Comparison of ENCODE assay signal across 1 cellular context in the genomic region with DNA sequence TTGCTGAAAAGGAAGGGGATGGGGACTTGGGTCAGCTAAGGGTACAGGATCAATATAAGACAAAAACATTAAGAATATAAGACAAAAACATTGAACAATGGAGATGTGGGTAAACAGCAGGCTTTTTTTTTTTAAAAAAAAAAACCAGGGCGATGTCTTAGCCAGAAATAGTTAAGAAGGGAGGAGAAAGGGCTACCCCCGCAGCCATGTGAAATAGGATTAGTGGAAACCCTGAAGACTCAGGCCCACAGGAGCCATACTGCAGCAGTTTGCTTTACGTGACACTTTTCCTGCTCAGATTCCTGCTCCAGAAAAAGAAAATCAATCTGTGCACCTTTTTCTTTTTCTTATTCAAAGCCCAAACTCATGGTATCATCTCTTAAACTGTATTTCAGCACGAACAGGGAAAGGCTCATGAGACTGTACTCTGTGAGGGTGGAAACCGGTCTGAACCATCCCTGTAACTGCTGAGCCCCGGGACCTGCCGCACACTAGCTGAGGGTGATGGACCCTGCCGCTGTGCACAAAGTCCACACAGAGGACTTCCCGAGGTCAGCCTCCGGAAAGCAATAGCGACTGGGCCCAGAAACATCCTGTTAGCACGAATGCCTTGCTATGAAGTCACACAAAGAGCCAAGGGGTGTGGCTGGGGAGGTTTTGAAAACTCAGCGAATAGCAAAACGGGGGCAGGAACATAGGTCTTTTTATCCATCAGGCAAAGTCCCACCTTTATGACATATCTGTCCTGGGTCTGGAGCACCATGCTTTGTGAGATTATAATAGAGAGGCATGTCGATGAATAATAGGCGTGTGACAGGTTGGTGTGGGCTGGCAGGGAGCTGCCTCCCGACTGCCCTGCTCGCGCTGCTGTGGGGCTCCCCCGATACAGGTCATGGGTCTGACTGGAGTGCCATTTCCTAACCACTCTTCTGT.
TF ChIP-seq lines count a peak whose summit lies in the region.

No MANE protein-coding gene starts in this region.

TF ChIP-seq in GM12878, 131 proteins besides CTCF, POLR2A, EP300 and RAD21 (continues in another document):
- TF ChIP-seq SUZ12 (IDR thresholded peaks at IDR 0.05; ENCODE audit: unreplicated experiment) (no peak), SUPT20H (IDR thresholded peaks at IDR 0.05; ENCODE audit: borderline replicate concordance, control insufficient read depth, low read depth, low read length) (no peak), KLF5 (IDR thresholded peaks at IDR 0.05; ENCODE audit: partially characterized antibody) (no peak), EED (IDR thresholded peaks at IDR 0.05; ENCODE audit: low read depth) (peak; percentile 72), RB1 (IDR thresholded peaks at IDR 0.05; ENCODE audit: borderline replicate concordance) (no peak), JUND (IDR thresholded peaks at IDR 0.05; ENCODE audit: low read depth, low read length) (no peak), ZNF217 (IDR thresholded peaks at IDR 0.05) (no peak), IKZF2 (IDR thresholded peaks at IDR 0.05) (peak in 1 of 2 experiments; percentile 61; a peak in 1 of 4 replicates), BRCA1 (IDR thresholded peaks at IDR 0.05; ENCODE audit: low read depth, low read length) (no peak), PML (IDR thresholded peaks at IDR 0.05; ENCODE audit: low read length) (peak; percentile 77), ZNF24 (IDR thresholded peaks at IDR 0.05) (no peak), CHD1 (IDR thresholded peaks at IDR 0.05; ENCODE audit: low read depth, low read length) (no peak), SMAD5 (IDR thresholded peaks at IDR 0.05; ENCODE audit: low read depth) (peak; percentile 75), ZBED1 (IDR thresholded peaks at IDR 0.05; ENCODE audit: borderline replicate concordance) (peak; percentile 63; the same call in 1 of the 2 replicates), CREB1 (IDR thresholded peaks at IDR 0.05; ENCODE audit: low read depth) (peak; percentile 65; the same call in 1 of the 2 replicates), RELA (IDR thresholded peaks at IDR 0.05; ENCODE audit: borderline replicate concordance, partially characterized antibody) (peak; percentile 54), SREBF2 (IDR thresholded peaks at IDR 0.05; ENCODE audit: low read length) (no peak), BHLHE40 (IDR thresholded peaks at IDR 0.05; ENCODE audit: borderline replicate concordance in 1 of 2, low read depth in 2 of 2, low read length in 1 of 2) (peak in 1 of 2 experiments; percentile 42; a peak in 1 of 4 replicates), GATAD2B (conservative IDR thresholded peaks at IDR 0.05; ENCODE audit: low read depth) (no peak), POU2F2 (IDR thresholded peaks at IDR 0.05; ENCODE audit: borderline replicate concordance, low read depth, low read length) (peak; percentile 86; the same call in 1 of the 3 replicates), PAX5 (IDR thresholded peaks at IDR 0.05; ENCODE audit: borderline replicate concordance, low read depth, low read length) (peak; percentile 88), NFIC (IDR thresholded peaks at IDR 0.05; ENCODE audit: low read depth, low read length) (peak; percentile 59; the same call in 1 of the 2 replicates), MTA3 (IDR thresholded peaks at IDR 0.05; ENCODE audit: borderline replicate concordance, low read length) (peak; percentile 68; the same call in 1 of the 2 replicates), ESRRA (IDR thresholded peaks at IDR 0.05; ENCODE audit: low read length) (peak; percentile 89), POLR2AphosphoS5 (IDR thresholded peaks at IDR 0.05; ENCODE audit: low read length) (peak; percentile 92), NBN (IDR thresholded peaks at IDR 0.05) (peak; percentile 77), CREM (IDR thresholded peaks at IDR 0.05; ENCODE audit: low read depth) (no peak; the same call in none of the 2 replicates), HDGF (IDR thresholded peaks at IDR 0.05) (peak; percentile 65; the same call in 1 of the 2 replicates), HDAC6 (IDR thresholded peaks at IDR 0.05; ENCODE audit: unreplicated experiment) (no peak), MTA2 (IDR thresholded peaks at IDR 0.05; ENCODE audit: low read depth) (peak; percentile 46; the same call in 1 of the 2 replicates), ETV6 (conservative IDR thresholded peaks at IDR 0.05 in 1 of 2, IDR thresholded peaks at IDR 0.05 in 1 of 2; ENCODE audit: borderline replicate concordance in 1 of 2, low read depth in 1 of 2) (peak in 1 of 2 experiments; percentile 63; a peak in 1 of 4 replicates), WRNIP1 (IDR thresholded peaks at IDR 0.05; ENCODE audit: borderline replicate concordance, low read depth, low read length) (no peak), ATF7 (IDR thresholded peaks at IDR 0.05; ENCODE audit: low read depth) (peak; percentile 92), CHD2 (IDR thresholded peaks at IDR 0.05; ENCODE audit: borderline replicate concordance, low read depth, low read length) (peak; percentile 41; the same call in 1 of the 2 replicates), FOS (IDR thresholded peaks at IDR 0.05; ENCODE audit: borderline replicate concordance, extremely low read depth, insufficient read length) (no peak), LARP7 (IDR thresholded peaks at IDR 0.05) (0 out of 2 replicates have a peak, but pooled peaks have one; percentile 15), RUNX3 (IDR thresholded peaks at IDR 0.05; ENCODE audit: low read length) (peak; percentile 34; the same call in 1 of the 2 replicates), BCL11A (IDR thresholded peaks at IDR 0.05; ENCODE audit: low read depth, low read length) (peak; percentile 30; the same call in 1 of the 2 replicates)
- TF ChIP-seq, protein P1, sequence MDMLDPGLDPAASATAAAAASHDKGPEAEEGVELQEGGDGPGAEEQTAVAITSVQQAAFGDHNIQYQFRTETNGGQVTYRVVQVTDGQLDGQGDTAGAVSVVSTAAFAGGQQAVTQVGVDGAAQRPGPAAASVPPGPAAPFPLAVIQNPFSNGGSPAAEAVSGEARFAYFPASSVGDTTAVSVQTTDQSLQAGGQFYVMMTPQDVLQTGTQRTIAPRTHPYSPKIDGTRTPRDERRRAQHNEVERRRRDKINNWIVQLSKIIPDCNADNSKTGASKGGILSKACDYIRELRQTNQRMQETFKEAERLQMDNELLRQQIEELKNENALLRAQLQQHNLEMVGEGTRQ (IDR thresholded peaks at IDR 0.05; ENCODE audit: borderline replicate concordance, low read depth, low read length) = no peak
- TF ChIP-seq, protein P2, sequence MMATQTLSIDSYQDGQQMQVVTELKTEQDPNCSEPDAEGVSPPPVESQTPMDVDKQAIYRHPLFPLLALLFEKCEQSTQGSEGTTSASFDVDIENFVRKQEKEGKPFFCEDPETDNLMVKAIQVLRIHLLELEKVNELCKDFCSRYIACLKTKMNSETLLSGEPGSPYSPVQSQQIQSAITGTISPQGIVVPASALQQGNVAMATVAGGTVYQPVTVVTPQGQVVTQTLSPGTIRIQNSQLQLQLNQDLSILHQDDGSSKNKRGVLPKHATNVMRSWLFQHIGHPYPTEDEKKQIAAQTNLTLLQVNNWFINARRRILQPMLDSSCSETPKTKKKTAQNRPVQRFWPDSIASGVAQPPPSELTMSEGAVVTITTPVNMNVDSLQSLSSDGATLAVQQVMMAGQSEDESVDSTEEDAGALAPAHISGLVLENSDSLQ (IDR thresholded peaks at IDR 0.05) = peak; percentile 35; the same call in 1 of the 2 replicates
- TF ChIP-seq, protein P3, sequence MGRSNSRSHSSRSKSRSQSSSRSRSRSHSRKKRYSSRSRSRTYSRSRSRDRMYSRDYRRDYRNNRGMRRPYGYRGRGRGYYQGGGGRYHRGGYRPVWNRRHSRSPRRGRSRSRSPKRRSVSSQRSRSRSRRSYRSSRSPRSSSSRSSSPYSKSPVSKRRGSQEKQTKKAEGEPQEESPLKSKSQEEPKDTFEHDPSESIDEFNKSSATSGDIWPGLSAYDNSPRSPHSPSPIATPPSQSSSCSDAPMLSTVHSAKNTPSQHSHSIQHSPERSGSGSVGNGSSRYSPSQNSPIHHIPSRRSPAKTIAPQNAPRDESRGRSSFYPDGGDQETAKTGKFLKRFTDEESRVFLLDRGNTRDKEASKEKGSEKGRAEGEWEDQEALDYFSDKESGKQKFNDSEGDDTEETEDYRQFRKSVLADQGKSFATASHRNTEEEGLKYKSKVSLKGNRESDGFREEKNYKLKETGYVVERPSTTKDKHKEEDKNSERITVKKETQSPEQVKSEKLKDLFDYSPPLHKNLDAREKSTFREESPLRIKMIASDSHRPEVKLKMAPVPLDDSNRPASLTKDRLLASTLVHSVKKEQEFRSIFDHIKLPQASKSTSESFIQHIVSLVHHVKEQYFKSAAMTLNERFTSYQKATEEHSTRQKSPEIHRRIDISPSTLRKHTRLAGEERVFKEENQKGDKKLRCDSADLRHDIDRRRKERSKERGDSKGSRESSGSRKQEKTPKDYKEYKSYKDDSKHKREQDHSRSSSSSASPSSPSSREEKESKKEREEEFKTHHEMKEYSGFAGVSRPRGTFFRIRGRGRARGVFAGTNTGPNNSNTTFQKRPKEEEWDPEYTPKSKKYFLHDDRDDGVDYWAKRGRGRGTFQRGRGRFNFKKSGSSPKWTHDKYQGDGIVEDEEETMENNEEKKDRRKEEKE (IDR thresholded peaks at IDR 0.05) = no peak
- TF ChIP-seq, protein P4, sequence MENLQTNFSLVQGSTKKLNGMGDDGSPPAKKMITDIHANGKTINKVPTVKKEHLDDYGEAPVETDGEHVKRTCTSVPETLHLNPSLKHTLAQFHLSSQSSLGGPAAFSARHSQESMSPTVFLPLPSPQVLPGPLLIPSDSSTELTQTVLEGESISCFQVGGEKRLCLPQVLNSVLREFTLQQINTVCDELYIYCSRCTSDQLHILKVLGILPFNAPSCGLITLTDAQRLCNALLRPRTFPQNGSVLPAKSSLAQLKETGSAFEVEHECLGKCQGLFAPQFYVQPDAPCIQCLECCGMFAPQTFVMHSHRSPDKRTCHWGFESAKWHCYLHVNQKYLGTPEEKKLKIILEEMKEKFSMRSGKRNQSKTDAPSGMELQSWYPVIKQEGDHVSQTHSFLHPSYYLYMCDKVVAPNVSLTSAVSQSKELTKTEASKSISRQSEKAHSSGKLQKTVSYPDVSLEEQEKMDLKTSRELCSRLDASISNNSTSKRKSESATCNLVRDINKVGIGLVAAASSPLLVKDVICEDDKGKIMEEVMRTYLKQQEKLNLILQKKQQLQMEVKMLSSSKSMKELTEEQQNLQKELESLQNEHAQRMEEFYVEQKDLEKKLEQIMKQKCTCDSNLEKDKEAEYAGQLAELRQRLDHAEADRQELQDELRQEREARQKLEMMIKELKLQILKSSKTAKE (IDR thresholded peaks at IDR 0.05; ENCODE audit: low read depth, poor library complexity, severe bottlenecking) = peak; percentile 16
- TF ChIP-seq, protein P5, sequence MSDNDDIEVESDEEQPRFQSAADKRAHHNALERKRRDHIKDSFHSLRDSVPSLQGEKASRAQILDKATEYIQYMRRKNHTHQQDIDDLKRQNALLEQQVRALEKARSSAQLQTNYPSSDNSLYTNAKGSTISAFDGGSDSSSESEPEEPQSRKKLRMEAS (IDR thresholded peaks at IDR 0.05; ENCODE audit: low read depth, low read length) = no peak
- TF ChIP-seq, protein P6, sequence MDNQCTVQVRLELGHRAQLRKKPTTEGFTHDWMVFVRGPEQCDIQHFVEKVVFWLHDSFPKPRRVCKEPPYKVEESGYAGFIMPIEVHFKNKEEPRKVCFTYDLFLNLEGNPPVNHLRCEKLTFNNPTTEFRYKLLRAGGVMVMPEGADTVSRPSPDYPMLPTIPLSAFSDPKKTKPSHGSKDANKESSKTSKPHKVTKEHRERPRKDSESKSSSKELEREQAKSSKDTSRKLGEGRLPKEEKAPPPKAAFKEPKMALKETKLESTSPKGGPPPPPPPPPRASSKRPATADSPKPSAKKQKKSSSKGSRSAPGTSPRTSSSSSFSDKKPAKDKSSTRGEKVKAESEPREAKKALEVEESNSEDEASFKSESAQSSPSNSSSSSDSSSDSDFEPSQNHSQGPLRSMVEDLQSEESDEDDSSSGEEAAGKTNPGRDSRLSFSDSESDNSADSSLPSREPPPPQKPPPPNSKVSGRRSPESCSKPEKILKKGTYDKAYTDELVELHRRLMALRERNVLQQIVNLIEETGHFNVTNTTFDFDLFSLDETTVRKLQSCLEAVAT (IDR thresholded peaks at IDR 0.05) = peak; percentile 94
- TF ChIP-seq, protein P7, sequence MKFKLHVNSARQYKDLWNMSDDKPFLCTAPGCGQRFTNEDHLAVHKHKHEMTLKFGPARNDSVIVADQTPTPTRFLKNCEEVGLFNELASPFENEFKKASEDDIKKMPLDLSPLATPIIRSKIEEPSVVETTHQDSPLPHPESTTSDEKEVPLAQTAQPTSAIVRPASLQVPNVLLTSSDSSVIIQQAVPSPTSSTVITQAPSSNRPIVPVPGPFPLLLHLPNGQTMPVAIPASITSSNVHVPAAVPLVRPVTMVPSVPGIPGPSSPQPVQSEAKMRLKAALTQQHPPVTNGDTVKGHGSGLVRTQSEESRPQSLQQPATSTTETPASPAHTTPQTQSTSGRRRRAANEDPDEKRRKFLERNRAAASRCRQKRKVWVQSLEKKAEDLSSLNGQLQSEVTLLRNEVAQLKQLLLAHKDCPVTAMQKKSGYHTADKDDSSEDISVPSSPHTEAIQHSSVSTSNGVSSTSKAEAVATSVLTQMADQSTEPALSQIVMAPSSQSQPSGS (IDR thresholded peaks at IDR 0.05; ENCODE audit: low read length) = peak; percentile 69
- TF ChIP-seq, protein P8, sequence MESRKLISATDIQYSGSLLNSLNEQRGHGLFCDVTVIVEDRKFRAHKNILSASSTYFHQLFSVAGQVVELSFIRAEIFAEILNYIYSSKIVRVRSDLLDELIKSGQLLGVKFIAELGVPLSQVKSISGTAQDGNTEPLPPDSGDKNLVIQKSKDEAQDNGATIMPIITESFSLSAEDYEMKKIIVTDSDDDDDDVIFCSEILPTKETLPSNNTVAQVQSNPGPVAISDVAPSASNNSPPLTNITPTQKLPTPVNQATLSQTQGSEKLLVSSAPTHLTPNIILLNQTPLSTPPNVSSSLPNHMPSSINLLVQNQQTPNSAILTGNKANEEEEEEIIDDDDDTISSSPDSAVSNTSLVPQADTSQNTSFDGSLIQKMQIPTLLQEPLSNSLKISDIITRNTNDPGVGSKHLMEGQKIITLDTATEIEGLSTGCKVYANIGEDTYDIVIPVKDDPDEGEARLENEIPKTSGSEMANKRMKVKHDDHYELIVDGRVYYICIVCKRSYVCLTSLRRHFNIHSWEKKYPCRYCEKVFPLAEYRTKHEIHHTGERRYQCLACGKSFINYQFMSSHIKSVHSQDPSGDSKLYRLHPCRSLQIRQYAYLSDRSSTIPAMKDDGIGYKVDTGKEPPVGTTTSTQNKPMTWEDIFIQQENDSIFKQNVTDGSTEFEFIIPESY (IDR thresholded peaks at IDR 0.05) = no peak
